Comparison of ENCODE assay signal across 12 cellular contexts in genomic region chr3:4850928-4851265, GRCh38.
DNase-seq lines count a peak whose midpoint lies in the region; ATAC-seq and TF ChIP-seq lines count a peak whose summit lies in the region.
"Had no signal": no experiment of that assay in that cellular context is flagged by ENCODE, and none has a peak within 500 bp of the region (broad histone marks: within the 10 kb centered on the region; RNA-seq: fewer than 3 reads in every experiment).

No MANE protein-coding gene starts in this region.

- intact Hi-C loops in dorsolateral prefrontal cortex (cut with DNase I) = no loop called here
- intact Hi-C loops in sigmoid colon (cut with DNase I) = no loop called here

- H3K4me1 ChIP-seq in sigmoid colon = peaks cover 0 to 6% (median 0%) of the 10 kb centered on the region in 4 donors

- peak; percentile 40 for DNase-seq in GM20000 (ENCODE audit: low spot score)
- no peak for DNase-seq in SKM-1 treated with dmso at 0.1 percent for 144 hours (lab: John Stamatoyannopoulos, UW; ENCODE audit: unreplicated experiment)
- no peak for DNase-seq in dorsolateral prefrontal cortex
- no peak for DNase-seq in sigmoid colon
- DNase-seq in caudate nucleus (lab: John Stamatoyannopoulos, UW) = no peak
- DNase-seq: anterior cingulate cortex, DMS153, NCI-H2107 had no signal

- TF ChIP-seq POLR2A in sigmoid colon (IDR thresholded peaks at IDR 0.05) = no peak

- peaks cover 15% of the 10 kb centered on the region for H3K36me3 Mint-ChIP-seq in activated naive CD4-positive, alpha-beta T cell treated with anti-CD3 and anti-CD28 coated beads, Interleukin-2, amount 50 U/mL, for 24 hours

- WGBS in sigmoid colon, 2 donors = 70 to 87% methylated on average over 3 of the region's 3 CpGs

- peaks cover 0 to 3% (median 0%) of the 10 kb centered on the region in 4 donors for H3K36me3 ChIP-seq in sigmoid colon

- no peak overlapping the region for H3K27ac ChIP-seq in dorsolateral prefrontal cortex
- H3K27ac ChIP-seq in sigmoid colon = no peak overlapping the region
- H3K27ac ChIP-seq in caudate nucleus (ENCODE audit: low read depth, low read length) = no peak overlapping the region
- H3K27ac ChIP-seq: gastroesophageal sphincter had no signal

- peaks cover 5% of the 10 kb centered on the region for H3K9me3 Mint-ChIP-seq in activated naive CD4-positive, alpha-beta T cell treated with anti-CD3 and anti-CD28 coated beads, Interleukin-2, amount 50 U/mL, for 24 hours

- no peaks in the 10 kb centered on the region for H3K9me3 ChIP-seq in sigmoid colon
- H3K9me3 ChIP-seq: gastroesophageal sphincter had no signal

- H3K4me3 ChIP-seq in dorsolateral prefrontal cortex = no peak overlapping the region
- H3K4me3 ChIP-seq in sigmoid colon = no peak overlapping the region
- H3K4me3 ChIP-seq: gastroesophageal sphincter had no signal

- no peak for TF ChIP-seq CTCF in GM20000 (IDR thresholded peaks at IDR 0.05; ENCODE audit: extremely low read depth, missing control alignments)
- no peak for TF ChIP-seq CTCF in dorsolateral prefrontal cortex (IDR thresholded peaks at IDR 0.05 in 54 of 56, conservative IDR thresholded peaks at IDR 0.05 in 2 of 56; ENCODE audit: low read depth in 1 of 56, partially characterized antibody in 56 of 56)
- TF ChIP-seq CTCF in sigmoid colon (IDR thresholded peaks at IDR 0.05) = no peak

- H3K27me3 ChIP-seq in dorsolateral prefrontal cortex = no peaks in the 10 kb centered on the region
- H3K27me3 ChIP-seq in sigmoid colon = no peaks in the 10 kb centered on the region
- H3K27me3 ChIP-seq: gastroesophageal sphincter had no signal

- H3K27ac Mint-ChIP-seq in activated naive CD4-positive, alpha-beta T cell treated with anti-CD3 and anti-CD28 coated beads, Interleukin-2, amount 50 U/mL, for 24 hours = peak overlapping the region; percentile 99

- peaks cover 90% of the 10 kb centered on the region for H3K4me1 Mint-ChIP-seq in activated naive CD4-positive, alpha-beta T cell treated with anti-CD3 and anti-CD28 coated beads, Interleukin-2, amount 50 U/mL, for 24 hours

- H3K27me3 Mint-ChIP-seq in activated naive CD4-positive, alpha-beta T cell treated with anti-CD3 and anti-CD28 coated beads, Interleukin-2, amount 50 U/mL, for 24 hours = no peaks in the 10 kb centered on the region

- ATAC-seq in GM18499 (IDR thresholded peaks at IDR 0.05; ENCODE audit: insufficient read depth, unreplicated experiment) (peak; percentile 35), HG03108 (IDR thresholded peaks at IDR 0.05; ENCODE audit: unreplicated experiment) (peak; percentile 42)
- ATAC-seq: gastroesophageal sphincter had no signal

- no peak for TF ChIP-seq EP300 in sigmoid colon (IDR thresholded peaks at IDR 0.05)

- H3K4me3 Mint-ChIP-seq in activated naive CD4-positive, alpha-beta T cell treated with anti-CD3 and anti-CD28 coated beads, Interleukin-2, amount 50 U/mL, for 24 hours = peak overlapping the region; percentile 83
